1 cellular context compared by ENCODE assay signal in genomic region chr20:32188376-32189122, GRCh38.
TF ChIP-seq lines count a peak whose summit lies in the region.

No MANE protein-coding gene starts in this region.

TF ChIP-seq in H1, 55 proteins besides CTCF, POLR2A, EP300 and RAD21:
- TF ChIP-seq SP1 (IDR thresholded peaks at IDR 0.05; ENCODE audit: low read depth, low read length) = no peak
- no peak for TF ChIP-seq GTF2F1 (IDR thresholded peaks at IDR 0.05; ENCODE audit: borderline replicate concordance, low read depth, low read length)
- TF ChIP-seq SAP30 (IDR thresholded peaks at IDR 0.05; ENCODE audit: insufficient read depth, insufficient replicate concordance, low read length) = no peak
TF ChIP-seq in H1: peak in this region for 0.
